Comparison of ENCODE assay signal across 21 cellular contexts in genomic region chr19:18453269-18454024, GRCh38. TPM values are rescaled to one million over a fixed set of nuclear protein-coding genes. Genes with fewer than 3 reads are reported as not detected.
A peak's percentile ranks its signal among the peaks of the same experiment; 100 is the strongest.
DNase-seq lines count a peak whose midpoint lies in the region; ATAC-seq and TF ChIP-seq lines count a peak whose summit lies in the region.
"Had no signal": no experiment of that assay in that cellular context is flagged by ENCODE, and none has a peak within 500 bp of the region (broad histone marks: within the 10 kb centered on the region; RNA-seq: fewer than 3 reads in every experiment).

No MANE protein-coding gene starts in this region.

- H3K27ac ChIP-seq in Panc1 (ENCODE audit: low read length) (no peak overlapping the region), endodermal cell (ENCODE audit: low read depth, low read length) (no peak overlapping the region), skeletal muscle tissue (ENCODE audit: low read depth, low read length) (peak overlapping the region; percentile 2)
- H3K27ac ChIP-seq: body of pancreas, foreskin keratinocyte, SJCRH30, tibial artery had no signal

- H3K9me3 ChIP-seq in Panc1 (ENCODE audit: control insufficient read depth, insufficient read depth, low read depth, low read length) (no peaks in the 10 kb centered on the region), endodermal cell (ENCODE audit: control insufficient read depth, low read length) (no peaks in the 10 kb centered on the region), skeletal muscle tissue (ENCODE audit: control insufficient read depth in 3 of 3, low read length in 3 of 3) (no peaks in the 10 kb centered on the region)
- H3K9me3 ChIP-seq: body of pancreas, SJCRH30, tibial artery had no signal

- H3K9me3 Mint-ChIP-seq in activated T-cell treated with anti-CD3 and anti-CD28 coated beads, Interleukin-2, amount 50 U/mL, for 24 hours: no peaks in the 10 kb centered on the region
- no peaks in the 10 kb centered on the region for H3K9me3 Mint-ChIP-seq in activated T-cell treated with anti-CD3 and anti-CD28 coated beads, Interleukin-2, amount 50 U/mL, for 4 hours
- no peaks in the 10 kb centered on the region for H3K9me3 Mint-ChIP-seq in endodermal cell
- H3K9me3 Mint-ChIP-seq: activated CD4-positive, alpha-beta memory T cell treated with anti-CD3 and anti-CD28 coated beads, Interleukin-2, amount 10 ng/mL, durations not matched to agents 7 days and 5 days had no signal

- H3K4me1 ChIP-seq in Panc1 (ENCODE audit: control insufficient read depth, insufficient read depth, low read length) (0 out of 2 replicates have a peak, but pooled peaks cover 10% of the 10 kb centered on the region), endodermal cell (ENCODE audit: control insufficient read depth, insufficient read depth, low read length) (no peaks in the 10 kb centered on the region), skeletal muscle tissue (ENCODE audit: control insufficient read depth in 3 of 3, insufficient read depth in 3 of 3, low read length in 3 of 3) (peaks cover 26 to 55% (median 38%) of the 10 kb centered on the region in 3 donors)

- no peak overlapping the region for H3K4me3 Mint-ChIP-seq in activated T-cell treated with anti-CD3 and anti-CD28 coated beads, Interleukin-2, amount 50 U/mL, for 24 hours
- H3K4me3 Mint-ChIP-seq in activated T-cell treated with anti-CD3 and anti-CD28 coated beads, Interleukin-2, amount 50 U/mL, for 4 hours: no peak overlapping the region
- no peak overlapping the region for H3K4me3 Mint-ChIP-seq in endodermal cell
- H3K4me3 Mint-ChIP-seq: activated CD4-positive, alpha-beta memory T cell treated with anti-CD3 and anti-CD28 coated beads, Interleukin-2, amount 10 ng/mL, durations not matched to agents 7 days and 5 days had no signal

- peak overlapping the region; percentile 76 for H3K27ac Mint-ChIP-seq in activated T-cell treated with anti-CD3 and anti-CD28 coated beads, Interleukin-2, amount 50 U/mL, for 24 hours
- H3K27ac Mint-ChIP-seq in endodermal cell: peak overlapping the region; percentile 77
- H3K27ac Mint-ChIP-seq: activated CD4-positive, alpha-beta memory T cell treated with anti-CD3 and anti-CD28 coated beads, Interleukin-2, amount 10 ng/mL, durations not matched to agents 7 days and 5 days had no signal

- H3K27me3 Mint-ChIP-seq in activated T-cell treated with anti-CD3 and anti-CD28 coated beads, Interleukin-2, amount 50 U/mL, for 24 hours: no peaks in the 10 kb centered on the region
- H3K27me3 Mint-ChIP-seq in activated T-cell treated with anti-CD3 and anti-CD28 coated beads, Interleukin-2, amount 50 U/mL, for 4 hours (ENCODE audit: low read depth): no peaks in the 10 kb centered on the region
- no peaks in the 10 kb centered on the region for H3K27me3 Mint-ChIP-seq in endodermal cell (ENCODE audit: insufficient read depth)
- H3K27me3 Mint-ChIP-seq: activated CD4-positive, alpha-beta memory T cell treated with anti-CD3 and anti-CD28 coated beads, Interleukin-2, amount 10 ng/mL, durations not matched to agents 7 days and 5 days had no signal

- no peaks in the 10 kb centered on the region for H3K36me3 ChIP-seq in Panc1 (ENCODE audit: control insufficient read depth, insufficient read depth, low read length)
- H3K36me3 ChIP-seq in endodermal cell (ENCODE audit: control insufficient read depth, insufficient read depth, low read length): peaks cover 10% of the 10 kb centered on the region
- H3K36me3 ChIP-seq in skeletal muscle tissue (ENCODE audit: control insufficient read depth in 3 of 3, insufficient read depth in 3 of 3, low read length in 3 of 3): peaks cover 26 to 43% (median 40%) of the 10 kb centered on the region in 3 donors

- CTCF ChIA-PET in Panc1 (lab: Charles Lee): interaction anchor here (0.6 to 0.8 kb wide), 4 partner anchors 8 to 257 kb away, joined by 3 to 4 read pairs (median 3); no protein-coding TSS in a partner anchor

- H3K4me3 ChIP-seq in Panc1 (ENCODE audit: low read depth in 2 of 2, low read length in 2 of 2) (no peak overlapping the region), endodermal cell (ENCODE audit: low read length) (no peak overlapping the region), skeletal muscle tissue (ENCODE audit: low read length in 3 of 3) (no peak overlapping the region)
- H3K4me3 ChIP-seq: body of pancreas, lung, SJCRH30, tibial artery had no signal

- no peak for DNase-seq in activated T-cell treated with anti-CD3 and anti-CD28 coated beads, Interleukin-2, amount 50 U/mL, for 24 hours
- no peak for DNase-seq in activated T-cell treated with anti-CD3 and anti-CD28 coated beads, Interleukin-2, amount 50 U/mL, for 4 hours
- DNase-seq in Panc1 (ENCODE audit: low read depth, low spot score) (no peak), endodermal cell (no peak), cortex of kidney (lab: John Stamatoyannopoulos, UW) (no peak), DMS153 (lab: John Stamatoyannopoulos, UW) (no peak)
- DNase-seq: activated CD4-positive, alpha-beta memory T cell treated with anti-CD3 and anti-CD28 coated beads, Interleukin-2, amount 10 ng/mL, durations not matched to agents 7 days and 5 days; activated effector memory CD4-positive, alpha-beta T cell treated with Interleukin-2 at 50 U/mL for 16 hours; body of pancreas; Calu3; GOT3; NCI-H1092 treated with DMSO at 0.1 percent for 48 hours; NCI-H2171 treated with DMSO at 0.1 percent for 48 hours; SJCRH30; stimulated activated CD4-positive, alpha-beta T cell treated with anti-CD3 and anti-CD28 coated beads, Interleukin-4, amount 100 ng/mL, for 24 hours; tibial artery had no signal

- WGBS in endodermal cell (ENCODE audit: insufficient coverage in 1 of 2, insufficient read length in 1 of 2), 2 experiments: 94 to 95% methylated on average over 8 to 10 of the region's 10 CpGs

- H3K27me3 ChIP-seq in Panc1 (ENCODE audit: control insufficient read depth, insufficient read depth, low read length) (no peaks in the 10 kb centered on the region), endodermal cell (ENCODE audit: control insufficient read depth, insufficient read depth, low read length, poor library complexity, severe bottlenecking) (no peaks in the 10 kb centered on the region), skeletal muscle tissue (ENCODE audit: control insufficient read depth in 3 of 3, insufficient read depth in 3 of 3, low read length in 3 of 3) (no peaks in the 10 kb centered on the region)
- H3K27me3 ChIP-seq: body of pancreas, foreskin keratinocyte, SJCRH30, tibial artery had no signal

- peaks cover 3% of the 10 kb centered on the region for H3K4me1 Mint-ChIP-seq in activated T-cell treated with anti-CD3 and anti-CD28 coated beads, Interleukin-2, amount 50 U/mL, for 24 hours (ENCODE audit: low read depth)
- peaks cover 4% of the 10 kb centered on the region for H3K4me1 Mint-ChIP-seq in activated T-cell treated with anti-CD3 and anti-CD28 coated beads, Interleukin-2, amount 50 U/mL, for 4 hours (ENCODE audit: low read depth)
- peaks cover 1% of the 10 kb centered on the region for H3K4me1 Mint-ChIP-seq in endodermal cell

- no peak for TF ChIP-seq CTCF in Panc1 (IDR thresholded peaks at IDR 0.05)
- no peak for TF ChIP-seq CTCF in endodermal cell (conservative IDR thresholded peaks at IDR 0.05)

- H3K36me3 Mint-ChIP-seq in activated T-cell treated with anti-CD3 and anti-CD28 coated beads, Interleukin-2, amount 50 U/mL, for 24 hours (ENCODE audit: low read depth): peaks cover 68% of the 10 kb centered on the region
- peaks cover 27% of the 10 kb centered on the region for H3K36me3 Mint-ChIP-seq in activated T-cell treated with anti-CD3 and anti-CD28 coated beads, Interleukin-2, amount 50 U/mL, for 4 hours (ENCODE audit: insufficient read depth)
- peaks cover 23% of the 10 kb centered on the region for H3K36me3 Mint-ChIP-seq in endodermal cell (ENCODE audit: low read depth)

- in situ Hi-C loops in Panc1 (cut with HindIII; ENCODE audit: low pct_unique_long_range_greater_than_20kb, low sequenced_read_pairs): no loop called here

- POLR2A ChIA-PET in Panc1 (lab: Charles Lee): interaction anchor here (0.6 kb wide), 1 partner anchor 8 kb away, joined by 4 read pairs; no protein-coding TSS in a partner anchor

- ATAC-seq in activated T-cell treated with anti-CD3 and anti-CD28 coated beads, Interleukin-2, amount 50 U/mL, for 4 hours: no peak
- ATAC-seq in Panc1 (peak; percentile 66), GM19023 (IDR thresholded peaks at IDR 0.05; ENCODE audit: unreplicated experiment) (no peak)
- ATAC-seq: body of pancreas, foreskin keratinocyte, sciatic nerve had no signal

- BruUV-seq in Panc1 (replicated peaks; lab: Mats Ljungman, UMichigan): no TSS peak

- no peak overlapping the region for H3K9ac ChIP-seq in endodermal cell (ENCODE audit: extremely low read depth, low read length, poor library complexity, severe bottlenecking)
- peak overlapping the region in 1 of 3 donors; percentile 8 for H3K9ac ChIP-seq in skeletal muscle tissue (ENCODE audit: low read depth in 1 of 3, low read length in 3 of 3)

- intact Hi-C loops in Panc1 (cut with micrococcal nuclease; ENCODE audit: unreplicated experiment): no loop called here

RNA-seq across cellular contexts. Expression of gene ISYNA1, which starts 15.5 kb away (rescaled TPM):
- 10 to 100 TPM; 10.2 to 16.6 (median 14.4) TPM for total RNA-seq in activated T-cell treated with anti-CD3 and anti-CD28 coated beads, Interleukin-2, amount 50 U/mL, for 4 hours
- total RNA-seq in Panc1 (2021; ENCODE audit: unreplicated experiment) (351 TPM), endodermal cell (100 to 1,000 TPM; 156 to 212 TPM), skeletal muscle tissue (86.6 TPM)
- 540 TPM for polyA plus RNA-seq in Panc1 (2012; ENCODE audit: insufficient read length)
- 502 TPM for polyA plus RNA-seq in endodermal cell (2013, experiment 1 of 2)
- 458 TPM for polyA plus RNA-seq in endodermal cell (2013, experiment 2 of 2)

RNA-seq across cellular contexts. Expression of gene SSBP4, which starts 34.2 kb away (rescaled TPM):
- total RNA-seq in activated T-cell treated with anti-CD3 and anti-CD28 coated beads, Interleukin-2, amount 50 U/mL, for 4 hours: 100 to 1,000 TPM; 119 to 155 (median 135) TPM
- total RNA-seq in Panc1 (2021; ENCODE audit: unreplicated experiment) (128 TPM), endodermal cell (10 to 100 TPM; 35.9 to 43.5 TPM), skeletal muscle tissue (79.3 TPM)
- polyA plus RNA-seq in Panc1 (2012; ENCODE audit: insufficient read length): 185 TPM
- 154 TPM for polyA plus RNA-seq in endodermal cell (2013, experiment 1 of 2)
- 157 TPM for polyA plus RNA-seq in endodermal cell (2013, experiment 2 of 2)

RNA-seq across cellular contexts. Expression of gene LRRC25, which starts 56.0 kb away (rescaled TPM):
- total RNA-seq in activated T-cell treated with anti-CD3 and anti-CD28 coated beads, Interleukin-2, amount 50 U/mL, for 4 hours: not detected
- 0.15 TPM for total RNA-seq in Panc1 (2021; ENCODE audit: unreplicated experiment)
- polyA plus RNA-seq in Panc1 (2012; ENCODE audit: insufficient read length): 0.15 TPM
- not detected for total RNA-seq in endodermal cell
- 0.21 TPM for polyA plus RNA-seq in endodermal cell (2013, experiment 1 of 2)
- polyA plus RNA-seq in endodermal cell (2013, experiment 2 of 2): 0.21 TPM
- total RNA-seq in skeletal muscle tissue: 2.1 TPM
- total RNA-seq: activated CD4-positive, alpha-beta memory T cell treated with anti-CD3 and anti-CD28 coated beads, Interleukin-2, amount 10 ng/mL, durations not matched to agents 7 days and 5 days; Calu3; foreskin keratinocyte; SJCRH30 had no signal
- polyA plus RNA-seq: foreskin keratinocyte had no signal
